ENCODE assay signal across 1 cellular context in genomic region chr19:34150558-34150957, GRCh38.
TF ChIP-seq lines count a peak whose summit lies in the region.

No MANE protein-coding gene starts in this region.

TF ChIP-seq in HepG2, 621 proteins besides CTCF, POLR2A, EP300 and RAD21:
- no peak for TF ChIP-seq ZNF609 (CRISPR knock-in tag; IDR thresholded peaks at IDR 0.05; ENCODE audit: borderline replicate concordance)
- TF ChIP-seq PHB2 (IDR thresholded peaks at IDR 0.05; ENCODE audit: partially characterized antibody): no peak
- TF ChIP-seq HNF4A (CRISPR knock-in tag; IDR thresholded peaks at IDR 0.05): 0 out of 2 replicates have a peak, but pooled peaks have one; percentile 20
- no peak for TF ChIP-seq BRF2 (CRISPR knock-in tag; IDR thresholded peaks at IDR 0.05)
- no peak for TF ChIP-seq GATAD1 (CRISPR knock-in tag; IDR thresholded peaks at IDR 0.05)
- TF ChIP-seq ZNF7 (CRISPR knock-in tag; IDR thresholded peaks at IDR 0.05): peak; percentile 48; the same call in 1 of the 2 replicates
- no peak for TF ChIP-seq FOXJ3 (CRISPR knock-in tag; IDR thresholded peaks at IDR 0.05; ENCODE audit: borderline replicate concordance)
- no peak for TF ChIP-seq ZBTB21 (CRISPR knock-in tag; IDR thresholded peaks at IDR 0.05)
- TF ChIP-seq U2AF2 (IDR thresholded peaks at IDR 0.05; ENCODE audit: low read depth, low read length): no peak
